ENCODE assay signal across 10 cellular contexts in genomic region chr13:25292301-25292700, GRCh38. TPM values are rescaled to one million over a fixed set of nuclear protein-coding genes. Genes with fewer than 3 reads are reported as not detected.
DNase-seq lines count a peak whose midpoint lies in the region; ATAC-seq and FAIRE-seq lines count a peak whose summit lies in the region.
"Had no signal": no experiment of that assay in that cellular context is flagged by ENCODE, and none has a peak within 500 bp of the region (broad histone marks: within the 10 kb centered on the region; RNA-seq: fewer than 3 reads in every experiment).

No MANE protein-coding gene starts in this region.

- H3K36me3 Mint-ChIP-seq in effector memory CD8-positive, alpha-beta T cell (ENCODE audit: insufficient read depth) = peaks cover 5% of the 10 kb centered on the region

- no peak overlapping the region for H3K4me3 Mint-ChIP-seq in effector memory CD8-positive, alpha-beta T cell

- peaks cover 0 to 2% of the 10 kb centered on the region in 2 donors for H3K4me1 Mint-ChIP-seq in effector memory CD8-positive, alpha-beta T cell (ENCODE audit: low read depth in 2 of 2)

- DNase-seq in DMS153 (lab: John Stamatoyannopoulos, UW) (peak; percentile 54), M059J (ENCODE audit: low read depth) (peak; percentile 10), T follicular helper cell (ENCODE audit: low read depth) (peak; percentile 10), G401 (ENCODE audit: low spot score) (no peak), retina (no peak)
- no peak for DNase-seq in effector memory CD8-positive, alpha-beta T cell
- DNase-seq: testis had no signal

- FAIRE-seq in islet of Langerhans (lab: Jason Lieb, UNC) = peak; percentile 79

- H3K27me3 Mint-ChIP-seq in effector memory CD8-positive, alpha-beta T cell = peaks cover 61 to 66% of the 10 kb centered on the region in 2 donors

- H3K27ac Mint-ChIP-seq in effector memory CD8-positive, alpha-beta T cell = no peak overlapping the region

- in situ Hi-C loops in G401 (cut with HindIII; ENCODE audit: low sequenced_read_pairs) = no loop called here

- no peaks in the 10 kb centered on the region for H3K9me3 Mint-ChIP-seq in effector memory CD8-positive, alpha-beta T cell

- no peak for ATAC-seq in GM19455 (IDR thresholded peaks at IDR 0.05; ENCODE audit: unreplicated experiment)
- ATAC-seq in effector memory CD8-positive, alpha-beta T cell (replicated peaks) = no peak
- ATAC-seq: Panc1 had no signal

RNA-seq across cellular contexts. Expression of gene MTMR6, which starts 5.0 kb away (rescaled TPM):
- 20.3 and 20.9 TPM in 2 replicates for total RNA-seq in M059J (2014; rRNA removed; shearing (Covaris generic))
- total RNA-seq in G401 (2014; rRNA removed; shearing (Covaris generic)) = 10.0 and 15.0 TPM in 2 replicates

RNA-seq across cellular contexts. Expression of gene NUP58, which starts 9.1 kb away (rescaled TPM):
- 55.5 and 72.1 TPM in 2 replicates for total RNA-seq in M059J (2014; rRNA removed; shearing (Covaris generic))
- total RNA-seq in G401 (2014; rRNA removed; shearing (Covaris generic)) = 56.1 and 82.7 TPM in 2 replicates

Comparison
In these comparisons a context has a peak if more than half of its experiments do, and no peak if none do; other contexts are left out.
1. DNase-seq: peak in DMS153 (single experiment), M059J (single experiment) and T follicular helper cell (single experiment); none in G401 (single experiment), retina (single experiment) and effector memory CD8-positive, alpha-beta T cell (0 of 3).